Comparison of ENCODE assay signal across 1 cellular context in genomic region chr20:50298554-50299324, GRCh38.
TF ChIP-seq lines count a peak whose summit lies in the region.

No MANE protein-coding gene starts in this region.

TF ChIP-seq in HepG2, 621 proteins besides CTCF, POLR2A, EP300 and RAD21 (continued from another document and continues in another):
- TF ChIP-seq ARID5B (CRISPR knock-in tag; IDR thresholded peaks at IDR 0.05) (peak; percentile 30; the same call in 1 of the 2 replicates), PAF1 (CRISPR knock-in tag; IDR thresholded peaks at IDR 0.05) (no peak), HNF1B (CRISPR knock-in tag; IDR thresholded peaks at IDR 0.05) (0 out of 2 replicates have a peak, but pooled peaks have one; percentile 13), PRDM4 (CRISPR knock-in tag; IDR thresholded peaks at IDR 0.05; ENCODE audit: borderline replicate concordance) (no peak), IRF9 (CRISPR knock-in tag; IDR thresholded peaks at IDR 0.05; ENCODE audit: borderline replicate concordance) (peak; percentile 13; the same call in 1 of the 2 replicates), EEA1 (CRISPR knock-in tag; IDR thresholded peaks at IDR 0.05; ENCODE audit: borderline replicate concordance) (no peak), ZNF572 (CRISPR knock-in tag; IDR thresholded peaks at IDR 0.05) (0 out of 2 replicates have a peak, but pooled peaks have one; percentile 36), KDM5B (CRISPR knock-in tag; IDR thresholded peaks at IDR 0.05; ENCODE audit: borderline replicate concordance) (peak; percentile 28; the same call in 1 of the 2 replicates), POLR2G (IDR thresholded peaks at IDR 0.05; ENCODE audit: low read depth, low read length) (no peak), NR1H2 (CRISPR knock-in tag; IDR thresholded peaks at IDR 0.05; ENCODE audit: borderline replicate concordance, low read depth) (0 out of 2 replicates have a peak, but pooled peaks have one; percentile 39), TEAD3 (CRISPR knock-in tag; optimal IDR thresholded peaks at IDR 0.05; ENCODE audit: borderline replicate concordance) (peak; percentile 31), HDAC2 (CRISPR knock-in tag; IDR thresholded peaks at IDR 0.05) (no peak; the same call in 1 of the 2 replicates), FOXK1 (CRISPR knock-in tag; IDR thresholded peaks at IDR 0.05; ENCODE audit: borderline replicate concordance, low read depth) (no peak), IRF2 (CRISPR knock-in tag; IDR thresholded peaks at IDR 0.05) (0 out of 2 replicates have a peak, but pooled peaks have one; percentile 22), ZNF350 (CRISPR knock-in tag; IDR thresholded peaks at IDR 0.05; ENCODE audit: borderline replicate concordance, low read depth) (peak; percentile 52; the same call in 1 of the 2 replicates), ZNF484 (CRISPR knock-in tag; IDR thresholded peaks at IDR 0.05; ENCODE audit: borderline replicate concordance, low read depth) (no peak), ZNF564 (CRISPR knock-in tag; IDR thresholded peaks at IDR 0.05) (peak; percentile 100), ZMYM3 (CRISPR knock-in tag; IDR thresholded peaks at IDR 0.05) (peak; percentile 73; the same call in 1 of the 2 replicates), AHR (CRISPR knock-in tag; IDR thresholded peaks at IDR 0.05) (0 out of 2 replicates have a peak, but pooled peaks have one; percentile 43), NCOA2 (CRISPR knock-in tag; IDR thresholded peaks at IDR 0.05) (0 out of 2 replicates have a peak, but pooled peaks have one; percentile 22), IKZF5 (CRISPR knock-in tag; IDR thresholded peaks at IDR 0.05) (no peak), SSRP1 (CRISPR knock-in tag; IDR thresholded peaks at IDR 0.05) (no peak), ZXDC (CRISPR knock-in tag; IDR thresholded peaks at IDR 0.05) (no peak), ZNF383 (CRISPR knock-in tag; IDR thresholded peaks at IDR 0.05; ENCODE audit: borderline replicate concordance) (no peak), GATAD2A (CRISPR knock-in tag; IDR thresholded peaks at IDR 0.05) (peak; percentile 78), ZNF687 (CRISPR knock-in tag; IDR thresholded peaks at IDR 0.05) (peak; percentile 77), ZNF263 (CRISPR knock-in tag; IDR thresholded peaks at IDR 0.05) (no peak), CEBPB (IDR thresholded peaks at IDR 0.05; ENCODE audit: borderline replicate concordance, low read depth, low read length) (peak; percentile 85), ZFX (CRISPR knock-in tag; IDR thresholded peaks at IDR 0.05; ENCODE audit: low read depth) (peak; percentile 41; the same call in 1 of the 2 replicates), SP2 (CRISPR knock-in tag; IDR thresholded peaks at IDR 0.05) (peak; percentile 25; the same call in 1 of the 2 replicates), HDAC6 (IDR thresholded peaks at IDR 0.05; ENCODE audit: low read depth, low read length) (no peak), SP4 (CRISPR knock-in tag; IDR thresholded peaks at IDR 0.05) (peak; percentile 66; the same call in 1 of the 2 replicates), PLRG1 (conservative IDR thresholded peaks at IDR 0.05) (no peak), PAXIP1 (CRISPR knock-in tag; conservative IDR thresholded peaks at IDR 0.05) (peak; percentile 53), ZNF597 (CRISPR knock-in tag; IDR thresholded peaks at IDR 0.05) (no peak)
